14 cellular contexts compared by ENCODE assay signal in the genomic region with DNA sequence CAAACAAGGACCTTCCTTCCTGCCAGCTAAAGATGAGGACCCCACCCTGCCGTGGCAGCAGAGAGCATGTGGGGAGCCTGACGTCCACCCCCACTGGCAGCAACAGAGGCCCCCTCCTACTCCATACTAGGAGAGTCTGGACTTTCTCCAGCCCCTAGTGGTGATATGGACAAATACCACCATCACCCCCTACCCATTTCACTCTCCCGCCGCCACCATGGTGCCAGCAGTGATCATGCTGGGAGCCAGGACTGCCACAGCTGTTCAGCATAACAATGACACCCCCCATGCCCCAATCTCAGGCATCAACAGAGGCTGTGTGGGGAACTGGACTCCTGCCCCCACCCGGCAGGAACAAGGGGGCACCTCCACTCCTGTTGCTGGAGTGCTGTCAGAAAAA. TPM values are rescaled to one million over a fixed set of nuclear protein-coding genes. Genes with fewer than 3 reads are reported as not detected.
"Had no signal": no experiment of that assay in that cellular context is flagged by ENCODE, and none has a peak within 500 bp of the region (broad histone marks: within the 10 kb centered on the region; RNA-seq: fewer than 3 reads in every experiment).

No MANE protein-coding gene starts in this region.

- H3K27ac ChIP-seq: ascending aorta, esophagus squamous epithelium, upper lobe of right lung had no signal

- H3K36me3 ChIP-seq: ascending aorta, esophagus squamous epithelium, upper lobe of right lung had no signal

- H3K27me3 ChIP-seq: ascending aorta, esophagus squamous epithelium, upper lobe of right lung had no signal

- H3K4me1 ChIP-seq: ascending aorta, esophagus squamous epithelium, upper lobe of right lung had no signal

- ATAC-seq: activated T-cell treated with anti-CD3 and anti-CD28 coated beads, Interleukin-2, amount 50 U/mL, for 4 hours; upper lobe of right lung had no signal

- H3K4me3 Mint-ChIP-seq: activated T-cell treated with anti-CD3 and anti-CD28 coated beads, Interleukin-2, amount 50 U/mL, for 4 hours; stimulated activated naive CD8-positive, alpha-beta T cell treated with anti-CD3 and anti-CD28 coated beads, Interleukin-15, Interleukin-2, amounts not matched to agents 100 ng/mL and 50 ng/mL, for 24 hours had no signal

- H3K9me3 ChIP-seq: upper lobe of right lung had no signal

- DNase-seq: activated CD4-positive, alpha-beta T cell treated with anti-CD3 and anti-CD28 coated beads, Interleukin-2, amount 50 U/mL, for 4 hours; activated gamma-delta T cell treated with Interleukin-2 at 50 U/mL for 16 hours; activated T-cell treated with anti-CD3 and anti-CD28 coated beads, Interleukin-2, amount 50 U/mL, for 4 hours; esophagus squamous epithelium; foreskin fibroblast; head of caudate nucleus; retina; stimulated activated CD4-positive, alpha-beta T cell treated with anti-CD3 and anti-CD28 coated beads, Interleukin-15, amount 100 ng/mL, for 24 hours; stimulated activated CD4-positive, alpha-beta T cell treated with anti-CD3 and anti-CD28 coated beads, Interleukin-4, amount 100 ng/mL, for 24 hours; upper lobe of right lung had no signal

- H3K27ac Mint-ChIP-seq: stimulated activated naive CD8-positive, alpha-beta T cell treated with anti-CD3 and anti-CD28 coated beads, Interleukin-15, Interleukin-2, amounts not matched to agents 100 ng/mL and 50 ng/mL, for 24 hours had no signal

- H3K4me3 ChIP-seq: ascending aorta, esophagus squamous epithelium, upper lobe of right lung had no signal

RNA-seq across cellular contexts. Expression of a gene that starts 46.9 kb away (rescaled TPM):
- total RNA-seq: activated T-cell treated with anti-CD3 and anti-CD28 coated beads, Interleukin-2, amount 50 U/mL, for 4 hours; ascending aorta; esophagus squamous epithelium; skeletal muscle tissue; T-helper 1 cell treated with Interleukin-12 subunit alpha and Interleukin-12 subunit beta and Interleukin-4 antibody, amounts not matched to agents 30 ng/mL and 1 ng/mL, for 36 hours; upper lobe of right lung had no signal
